Comparison of ENCODE assay signal across 16 cellular contexts in the genomic region with DNA sequence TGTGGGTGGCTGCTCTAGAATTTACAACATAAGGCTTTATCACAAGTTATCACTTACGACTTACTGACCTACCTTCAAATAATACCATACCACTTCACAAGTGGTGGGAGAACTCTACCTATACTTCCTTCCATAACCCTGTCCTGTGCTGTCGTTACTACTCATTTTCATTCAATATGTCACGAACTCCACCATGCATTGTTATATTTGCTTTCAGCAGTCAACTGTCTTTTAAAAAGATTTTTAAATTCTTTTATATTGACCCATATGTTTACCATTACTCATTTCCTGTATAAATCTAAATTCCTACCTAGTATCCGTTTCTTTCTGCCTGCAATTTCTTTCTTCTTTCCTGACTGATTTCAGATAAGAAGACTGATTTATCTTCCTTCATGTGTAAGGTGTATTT.
DNase-seq lines count a peak whose midpoint lies in the region; ATAC-seq and TF ChIP-seq lines count a peak whose summit lies in the region.
"Had no signal": no experiment of that assay in that cellular context is flagged by ENCODE, and none has a peak within 500 bp of the region (broad histone marks: within the 10 kb centered on the region; RNA-seq: fewer than 3 reads in every experiment).

No MANE protein-coding gene starts in this region.

- no peak overlapping the region for H3K4me3 Mint-ChIP-seq in activated CD8-positive, alpha-beta T cell treated with anti-CD3 and anti-CD28 coated beads for 36 hours
- no peak overlapping the region for H3K4me3 Mint-ChIP-seq in activated CD8-positive, alpha-beta T cell treated with anti-CD3 and anti-CD28 coated beads, Interleukin-2, amount 10 ng/mL, durations not matched to agents 7 days and 5 days
- H3K4me3 Mint-ChIP-seq in chondrocyte (ENCODE audit: unreplicated experiment), result no peak overlapping the region
- no peak overlapping the region for H3K4me3 Mint-ChIP-seq in stimulated activated effector memory CD8-positive, alpha-beta T cell treated with anti-CD3 and anti-CD28 coated beads, Interleukin-12 subunit alpha, Interleukin-12 subunit beta, amount 100 ng/mL, for 72 hours

- H3K9me3 Mint-ChIP-seq in activated CD8-positive, alpha-beta T cell treated with anti-CD3 and anti-CD28 coated beads for 36 hours, result no peaks in the 10 kb centered on the region
- H3K9me3 Mint-ChIP-seq in activated CD8-positive, alpha-beta T cell treated with anti-CD3 and anti-CD28 coated beads, Interleukin-2, amount 10 ng/mL, durations not matched to agents 7 days and 5 days (ENCODE audit: insufficient read depth), result no peaks in the 10 kb centered on the region
- no peaks in the 10 kb centered on the region for H3K9me3 Mint-ChIP-seq in chondrocyte (ENCODE audit: low read depth)
- H3K9me3 Mint-ChIP-seq in stimulated activated effector memory CD8-positive, alpha-beta T cell treated with anti-CD3 and anti-CD28 coated beads, Interleukin-12 subunit alpha, Interleukin-12 subunit beta, amount 100 ng/mL, for 72 hours, result no peaks in the 10 kb centered on the region

- CTCF ChIA-PET in activated CD8-positive, alpha-beta T cell treated with anti-CD3 and anti-CD28 coated beads for 36 hours (lab: Charles Lee), result no interaction called here
- CTCF ChIA-PET in activated CD8-positive, alpha-beta T cell treated with anti-CD3 and anti-CD28 coated beads, Interleukin-2, amount 10 ng/mL, durations not matched to agents 7 days and 5 days (lab: Charles Lee), result no interaction called here
- CTCF ChIA-PET in OCI-LY7 (lab: Charles Lee; ENCODE audit: unreplicated experiment), result no interaction called here

- ATAC-seq in activated CD8-positive, alpha-beta T cell treated with anti-CD3 and anti-CD28 coated beads for 36 hours, result peak; percentile 61
- no peak for ATAC-seq in activated CD8-positive, alpha-beta T cell treated with anti-CD3 and anti-CD28 coated beads, Interleukin-2, amount 10 ng/mL, durations not matched to agents 7 days and 5 days
- peak; percentile 65 for ATAC-seq in stimulated activated effector memory CD8-positive, alpha-beta T cell treated with anti-CD3 and anti-CD28 coated beads, Interleukin-12 subunit alpha, Interleukin-12 subunit beta, amount 100 ng/mL, for 72 hours
- ATAC-seq in GM21360 (IDR thresholded peaks at IDR 0.05; ENCODE audit: unreplicated experiment) (no peak), GM19397 (IDR thresholded peaks at IDR 0.05; ENCODE audit: unreplicated experiment) (no peak)
- ATAC-seq: pancreas had no signal

- no peaks in the 10 kb centered on the region for H3K9me2 ChIP-seq in OCI-LY7 (ENCODE audit: insufficient read depth, low read length)

- no peak for TF ChIP-seq CTCF in activated CD8-positive, alpha-beta T cell treated with anti-CD3 and anti-CD28 coated beads for 36 hours (IDR thresholded peaks at IDR 0.05)
- TF ChIP-seq CTCF in OCI-LY7 (conservative IDR thresholded peaks at IDR 0.05; ENCODE audit: low read length) (no peak), chondrocyte (IDR thresholded peaks at IDR 0.05) (no peak)

- H3K4me1 ChIP-seq in OCI-LY7 (ENCODE audit: insufficient read depth, low read length, poor library complexity, severe bottlenecking), result peaks cover 12% of the 10 kb centered on the region
- H3K4me1 ChIP-seq: pancreas, thyroid gland had no signal

- POLR2A ChIA-PET in activated CD8-positive, alpha-beta T cell treated with anti-CD3 and anti-CD28 coated beads for 36 hours (lab: Charles Lee), result no interaction called here
- POLR2A ChIA-PET in activated CD8-positive, alpha-beta T cell treated with anti-CD3 and anti-CD28 coated beads, Interleukin-2, amount 10 ng/mL, durations not matched to agents 7 days and 5 days (lab: Charles Lee), result no interaction called here
- POLR2A ChIA-PET in OCI-LY7 (lab: Charles Lee), result interaction anchor here (1.1 to 1.3 kb wide), 2 partner anchors 12 to 21 kb away, joined by 3 to 4 read pairs; no protein-coding TSS in a partner anchor

- H2AFZ ChIP-seq in OCI-LY7 (ENCODE audit: low read length), result no peak overlapping the region

- no peak overlapping the region for H3K4me3 ChIP-seq in OCI-LY7 (ENCODE audit: low read depth, low read length, poor library complexity, severe bottlenecking)
- H3K4me3 ChIP-seq: dorsolateral prefrontal cortex, pancreas, thyroid gland had no signal

- peak overlapping the region; percentile 65 for H3K27ac Mint-ChIP-seq in activated CD8-positive, alpha-beta T cell treated with anti-CD3 and anti-CD28 coated beads for 36 hours
- H3K27ac Mint-ChIP-seq in activated CD8-positive, alpha-beta T cell treated with anti-CD3 and anti-CD28 coated beads, Interleukin-2, amount 10 ng/mL, durations not matched to agents 7 days and 5 days, result no peak overlapping the region
- H3K27ac Mint-ChIP-seq in chondrocyte (ENCODE audit: unreplicated experiment), result peak overlapping the region; percentile 46
- H3K27ac Mint-ChIP-seq in stimulated activated effector memory CD8-positive, alpha-beta T cell treated with anti-CD3 and anti-CD28 coated beads, Interleukin-12 subunit alpha, Interleukin-12 subunit beta, amount 100 ng/mL, for 72 hours, result no peak overlapping the region

- H3K36me3 ChIP-seq in OCI-LY7 (ENCODE audit: insufficient read depth, low read length), result peaks cover 32% of the 10 kb centered on the region
- H3K36me3 ChIP-seq: pancreas, thyroid gland had no signal

- H3K9me3 ChIP-seq in OCI-LY7 (ENCODE audit: low read length), result no peaks in the 10 kb centered on the region
- H3K9me3 ChIP-seq: pancreas, thyroid gland had no signal

- H3K27me3 Mint-ChIP-seq in activated CD8-positive, alpha-beta T cell treated with anti-CD3 and anti-CD28 coated beads for 36 hours, result no peaks in the 10 kb centered on the region
- no peaks in the 10 kb centered on the region for H3K27me3 Mint-ChIP-seq in activated CD8-positive, alpha-beta T cell treated with anti-CD3 and anti-CD28 coated beads, Interleukin-2, amount 10 ng/mL, durations not matched to agents 7 days and 5 days (ENCODE audit: low read depth)
- H3K27me3 Mint-ChIP-seq in chondrocyte (ENCODE audit: low read depth), result no peaks in the 10 kb centered on the region

- no peak overlapping the region for H3K4me2 ChIP-seq in OCI-LY7 (ENCODE audit: low read length)

- no peaks in the 10 kb centered on the region for H3K79me2 ChIP-seq in OCI-LY7 (ENCODE audit: insufficient read depth, low read depth, low read length)

- H3K36me3 Mint-ChIP-seq in activated CD8-positive, alpha-beta T cell treated with anti-CD3 and anti-CD28 coated beads for 36 hours (ENCODE audit: low read depth), result peaks cover 16% of the 10 kb centered on the region
- peaks cover 3% of the 10 kb centered on the region for H3K36me3 Mint-ChIP-seq in activated CD8-positive, alpha-beta T cell treated with anti-CD3 and anti-CD28 coated beads, Interleukin-2, amount 10 ng/mL, durations not matched to agents 7 days and 5 days (ENCODE audit: low read depth)
- H3K36me3 Mint-ChIP-seq in chondrocyte (ENCODE audit: low read depth), result peaks cover 5% of the 10 kb centered on the region
- H3K36me3 Mint-ChIP-seq in stimulated activated effector memory CD8-positive, alpha-beta T cell treated with anti-CD3 and anti-CD28 coated beads, Interleukin-12 subunit alpha, Interleukin-12 subunit beta, amount 100 ng/mL, for 72 hours, result peaks cover 14% of the 10 kb centered on the region

- TSS peak; percentile 9 for BruUV-seq in OCI-LY7 (replicated peaks; lab: Mats Ljungman, UMichigan)

- DNase-seq in activated CD8-positive, alpha-beta T cell treated with anti-CD3 and anti-CD28 coated beads for 36 hours, result no peak
- DNase-seq in activated CD8-positive, alpha-beta T cell treated with anti-CD3 and anti-CD28 coated beads, Interleukin-2, amount 10 ng/mL, durations not matched to agents 7 days and 5 days, result no peak
- DNase-seq in OCI-LY7 (ENCODE audit: low spot score) (no peak), chondrocyte (ENCODE audit: low spot score) (no peak), DMS153 treated with DMSO at 0.1 percent for 48 hours (lab: John Stamatoyannopoulos, UW; ENCODE audit: unreplicated experiment) (no peak)
- DNase-seq in stimulated activated effector memory CD8-positive, alpha-beta T cell treated with anti-CD3 and anti-CD28 coated beads, Interleukin-12 subunit alpha, Interleukin-12 subunit beta, amount 100 ng/mL, for 72 hours (ENCODE audit: low spot score in 2 of 2), result no peak
- DNase-seq: anterior cingulate cortex; dorsolateral prefrontal cortex; foreskin fibroblast; KBM-7; NCI-H2081; pancreas; stimulated activated CD4-positive, alpha-beta T cell treated with anti-CD3 and anti-CD28 coated beads, Interleukin-12 subunit alpha, Interleukin-12 subunit beta, amount 100 ng/mL, for 4 hours; thyroid gland had no signal

- peaks cover 66% of the 10 kb centered on the region for H3K4me1 Mint-ChIP-seq in activated CD8-positive, alpha-beta T cell treated with anti-CD3 and anti-CD28 coated beads for 36 hours (ENCODE audit: low read depth)
- peaks cover 17% of the 10 kb centered on the region for H3K4me1 Mint-ChIP-seq in activated CD8-positive, alpha-beta T cell treated with anti-CD3 and anti-CD28 coated beads, Interleukin-2, amount 10 ng/mL, durations not matched to agents 7 days and 5 days (ENCODE audit: low read depth)
- H3K4me1 Mint-ChIP-seq in chondrocyte (ENCODE audit: low read depth), result peaks cover 34% of the 10 kb centered on the region
- H3K4me1 Mint-ChIP-seq in stimulated activated effector memory CD8-positive, alpha-beta T cell treated with anti-CD3 and anti-CD28 coated beads, Interleukin-12 subunit alpha, Interleukin-12 subunit beta, amount 100 ng/mL, for 72 hours, result peaks cover 53% of the 10 kb centered on the region

- intact Hi-C loops in activated CD8-positive, alpha-beta T cell treated with anti-CD3 and anti-CD28 coated beads for 36 hours (cut with micrococcal nuclease), result no loop called here
- intact Hi-C loops in OCI-LY7 (cut with micrococcal nuclease; ENCODE audit: unreplicated experiment), result no loop called here

- H3K27ac ChIP-seq in OCI-LY7 (ENCODE audit: low read depth, low read length, poor library complexity, severe bottlenecking), result no peak overlapping the region
- H3K27ac ChIP-seq: dorsolateral prefrontal cortex, pancreas, thyroid gland had no signal

- H4K20me1 ChIP-seq in OCI-LY7 (ENCODE audit: insufficient read depth, low read length), result no peaks in the 10 kb centered on the region

Comparison
In these comparisons a context has a peak if more than half of its experiments do, and no peak if none do; other contexts are left out.
1. ATAC-seq: peak in activated CD8-positive, alpha-beta T cell treated with anti-CD3 and anti-CD28 coated beads for 36 hours (single experiment) and stimulated activated effector memory CD8-positive, alpha-beta T cell treated with anti-CD3 and anti-CD28 coated beads, Interleukin-12 subunit alpha, Interleukin-12 subunit beta, amount 100 ng/mL, for 72 hours (single experiment); none in activated CD8-positive, alpha-beta T cell treated with anti-CD3 and anti-CD28 coated beads, Interleukin-2, amount 10 ng/mL, durations not matched to agents 7 days and 5 days (single experiment), GM21360 (single experiment) and GM19397 (single experiment).
2. H3K27ac Mint-ChIP-seq: peak in activated CD8-positive, alpha-beta T cell treated with anti-CD3 and anti-CD28 coated beads for 36 hours (single experiment) and chondrocyte (single experiment); none in activated CD8-positive, alpha-beta T cell treated with anti-CD3 and anti-CD28 coated beads, Interleukin-2, amount 10 ng/mL, durations not matched to agents 7 days and 5 days (single experiment) and stimulated activated effector memory CD8-positive, alpha-beta T cell treated with anti-CD3 and anti-CD28 coated beads, Interleukin-12 subunit alpha, Interleukin-12 subunit beta, amount 100 ng/mL, for 72 hours (single experiment).